9 cellular contexts compared by ENCODE assay signal in genomic region chr16:11560701-11561439, GRCh38. TPM values are rescaled to one million over a fixed set of nuclear protein-coding genes. Genes with fewer than 3 reads are reported as not detected.
DNase-seq lines count a peak whose midpoint lies in the region; ATAC-seq lines count a peak whose summit lies in the region.
"Had no signal": no experiment of that assay in that cellular context is flagged by ENCODE, and none has a peak within 500 bp of the region (broad histone marks: within the 10 kb centered on the region; RNA-seq: fewer than 3 reads in every experiment).

No MANE protein-coding gene starts in this region.

- H3K9me3 Mint-ChIP-seq in stimulated activated memory B cell treated with anti-CD40 and anti-IgM and Interleukin-4, amounts not matched to agents 10 μg/mL and 1 μg/mL and 100 μg/mL, for 72 hours = peaks cover 4% of the 10 kb centered on the region

- peaks cover 47% of the 10 kb centered on the region for H3K36me3 Mint-ChIP-seq in stimulated activated memory B cell treated with anti-CD40 and anti-IgM and Interleukin-4, amounts not matched to agents 10 μg/mL and 1 μg/mL and 100 μg/mL, for 72 hours

- H3K27ac Mint-ChIP-seq in stimulated activated memory B cell treated with anti-CD40 and anti-IgM and Interleukin-4, amounts not matched to agents 10 μg/mL and 1 μg/mL and 100 μg/mL, for 72 hours = no peak overlapping the region

- peaks cover 10% of the 10 kb centered on the region for H3K36me3 ChIP-seq in HUES6 (ENCODE audit: control insufficient read depth, insufficient read depth, low read length)
- 0 out of 2 replicates have a peak, but pooled peaks cover 2% of the 10 kb centered on the region for H3K36me3 ChIP-seq in SJCRH30

- no peak overlapping the region for H3K4me3 Mint-ChIP-seq in stimulated activated memory B cell treated with anti-CD40 and anti-IgM and Interleukin-4, amounts not matched to agents 10 μg/mL and 1 μg/mL and 100 μg/mL, for 72 hours

- H3K27ac ChIP-seq in HUES6 (ENCODE audit: low read depth, low read length) (peak overlapping the region; percentile 64; the same call in 1 of the 2 replicates), SJCRH30 (no peak overlapping the region)

- H3K27me3 Mint-ChIP-seq in stimulated activated memory B cell treated with anti-CD40 and anti-IgM and Interleukin-4, amounts not matched to agents 10 μg/mL and 1 μg/mL and 100 μg/mL, for 72 hours = no peaks in the 10 kb centered on the region

- DNase-seq in activated T-helper 1 cell treated with anti-CD3 and anti-CD28 coated beads, Interleukin-2, amount 50 U/mL, for 16 hours (ENCODE audit: low read depth in 1 of 2, low spot score in 1 of 2) = peak; percentile 12 to 33
- DNase-seq in left ventricle myocardium superior (no peak), SJCRH30 (no peak), G401 (ENCODE audit: low spot score) (no peak), T1000 (lab: John Stamatoyannopoulos, UW) (no peak)
- DNase-seq in stimulated activated CD4-positive, alpha-beta T cell treated with anti-CD3 and anti-CD28 coated beads, TNF-alpha, amount 100 ng/mL, for 24 hours (ENCODE audit: low read depth in 3 of 3) = peak; percentile 13 to 30 (median 27)

- no peak overlapping the region for H3K9ac ChIP-seq in HUES6 (ENCODE audit: low read length)

- H3K9me3 ChIP-seq in HUES6 (ENCODE audit: control insufficient read depth, insufficient read depth, low read depth, low read length) (peaks cover 1% of the 10 kb centered on the region; the same call in 1 of the 2 replicates), SJCRH30 (replicated peaks) (no peaks in the 10 kb centered on the region)

- in situ Hi-C loops in G401 (cut with HindIII; ENCODE audit: low sequenced_read_pairs) = no loop called here

- H3K4me3 ChIP-seq in HUES6 (ENCODE audit: low read depth, low read length) (no peak overlapping the region), SJCRH30 (no peak overlapping the region)

- peak; percentile 23 for ATAC-seq in left ventricle myocardium superior
- no peak for ATAC-seq in stimulated activated memory B cell treated with anti-CD40 and anti-IgM and Interleukin-4, amounts not matched to agents 10 μg/mL and 1 μg/mL and 100 μg/mL, for 72 hours
- ATAC-seq: HCT116 had no signal

- peaks cover 53% of the 10 kb centered on the region for H3K4me1 Mint-ChIP-seq in stimulated activated memory B cell treated with anti-CD40 and anti-IgM and Interleukin-4, amounts not matched to agents 10 μg/mL and 1 μg/mL and 100 μg/mL, for 72 hours

- H3K27me3 ChIP-seq in HUES6 (ENCODE audit: control insufficient read depth, insufficient read depth, low read length) (no peaks in the 10 kb centered on the region), SJCRH30 (no peaks in the 10 kb centered on the region)

- H3K4me1 ChIP-seq in HUES6 (ENCODE audit: control insufficient read depth, insufficient read depth, low read length) = peaks cover 38% of the 10 kb centered on the region
- 0 out of 2 replicates have a peak, but pooled peaks cover 6% of the 10 kb centered on the region for H3K4me1 ChIP-seq in SJCRH30

- intact Hi-C loops in left ventricle myocardium superior (cut with micrococcal nuclease) = no loop called here

RNA-seq across cellular contexts. Expression of gene LITAF, which starts 25.8 kb away (rescaled TPM):
- total RNA-seq in left ventricle myocardium superior = 70.8 TPM
- total RNA-seq in SJCRH30 (2014; rRNA removed; shearing (Covaris generic)) = 48.9 and 49.8 TPM in 2 replicates
- 43.3 and 50.5 TPM in 2 replicates for total RNA-seq in G401 (2014; rRNA removed; shearing (Covaris generic))

Comparison
In these comparisons a context has a peak if more than half of its experiments do, and no peak if none do; other contexts are left out.
1. DNase-seq: peak in activated T-helper 1 cell treated with anti-CD3 and anti-CD28 coated beads, Interleukin-2, amount 50 U/mL, for 16 hours (2 of 2) and stimulated activated CD4-positive, alpha-beta T cell treated with anti-CD3 and anti-CD28 coated beads, TNF-alpha, amount 100 ng/mL, for 24 hours (3 of 3); none in left ventricle myocardium superior (single experiment), SJCRH30 (0 of 2), G401 (single experiment) and T1000 (single experiment).